Comparison of ENCODE assay signal across 19 cellular contexts in the genomic region with DNA sequence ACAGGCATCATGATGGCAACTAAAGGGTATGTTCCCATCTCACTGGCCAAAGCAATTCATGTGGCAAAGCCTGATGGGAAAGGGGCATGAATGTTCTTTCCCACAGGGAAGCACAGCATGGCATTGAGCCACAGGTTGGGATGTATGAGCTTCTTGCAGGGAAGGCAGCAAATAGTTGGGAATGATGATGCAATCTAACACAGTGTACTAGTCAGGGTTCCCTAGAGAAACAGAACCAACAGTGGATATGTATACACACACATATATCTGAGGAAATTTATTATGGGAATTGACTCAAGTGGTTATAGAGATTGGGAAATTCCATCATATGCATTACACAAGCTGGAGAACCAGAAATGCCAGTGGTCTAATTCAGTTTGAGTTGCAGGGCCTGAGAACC.
"Had no signal": no experiment of that assay in that cellular context is flagged by ENCODE, and none has a peak within 500 bp of the region (broad histone marks: within the 10 kb centered on the region; RNA-seq: fewer than 3 reads in every experiment).

No MANE protein-coding gene starts in this region.

- H3K4me3 Mint-ChIP-seq: activated T-cell treated with anti-CD3 and anti-CD28 coated beads, Interleukin-2, amount 50 U/mL, for 72 hours; effector memory CD8-positive, alpha-beta T cell; immature natural killer cell; naive thymus-derived CD4-positive, alpha-beta T cell; neural progenitor cell; stimulated activated naive B cell treated with anti-CD40 and anti-IgM and Interleukin-4, amounts not matched to agents 10 μg/mL and 1 μg/mL and 100 μg/mL, for 72 hours had no signal

- H2AFZ ChIP-seq: neural progenitor cell had no signal

- DNase-seq: activated CD4-positive, alpha-beta T cell treated with anti-CD3 and anti-CD28 coated beads, Interleukin-2, amount 50 U/mL, for 4 hours; activated effector memory CD4-positive, alpha-beta T cell treated with anti-CD3 and anti-CD28 coated beads, Interleukin-2, amount 50 U/mL, for 16 hours; activated naive CD4-positive, alpha-beta T cell treated with anti-CD3 and anti-CD28 coated beads, Interleukin-2, amount 50 U/mL, for 16 hours; activated T-cell treated with anti-CD3 and anti-CD28 coated beads, Interleukin-2, amount 50 U/mL, for 72 hours; effector memory CD8-positive, alpha-beta T cell; gastrocnemius medialis; heart right ventricle; immature natural killer cell; kidney glomerular epithelial cell; mesendoderm; naive thymus-derived CD4-positive, alpha-beta T cell; stimulated activated naive B cell treated with anti-CD40 and anti-IgM and Interleukin-4, amounts not matched to agents 10 μg/mL and 1 μg/mL and 100 μg/mL, for 72 hours; substantia nigra; T-helper 2 cell; tibial artery had no signal

- H3K4me3 ChIP-seq: cardiac muscle cell, gastrocnemius medialis, heart right ventricle, neural progenitor cell, prostate gland, right atrium auricular region, tibial artery had no signal

- H3K4me2 ChIP-seq: neural progenitor cell had no signal

- H3K36me3 ChIP-seq: cardiac muscle cell, gastrocnemius medialis, heart right ventricle, neural progenitor cell, prostate gland, right atrium auricular region, tibial artery had no signal

- H3K27ac ChIP-seq: cardiac muscle cell, gastrocnemius medialis, heart right ventricle, neural progenitor cell, prostate gland, right atrium auricular region, tibial artery had no signal

- H3K36me3 Mint-ChIP-seq: immature natural killer cell; naive thymus-derived CD4-positive, alpha-beta T cell; neural progenitor cell; stimulated activated naive B cell treated with anti-CD40 and anti-IgM and Interleukin-4, amounts not matched to agents 10 μg/mL and 1 μg/mL and 100 μg/mL, for 72 hours had no signal

- H3K27ac Mint-ChIP-seq: activated T-cell treated with anti-CD3 and anti-CD28 coated beads, Interleukin-2, amount 50 U/mL, for 72 hours; effector memory CD8-positive, alpha-beta T cell; immature natural killer cell; naive thymus-derived CD4-positive, alpha-beta T cell; neural progenitor cell; stimulated activated naive B cell treated with anti-CD40 and anti-IgM and Interleukin-4, amounts not matched to agents 10 μg/mL and 1 μg/mL and 100 μg/mL, for 72 hours had no signal

- H3K9me3 ChIP-seq: gastrocnemius medialis, heart right ventricle, prostate gland, right atrium auricular region, tibial artery had no signal

- H3K4me1 ChIP-seq: gastrocnemius medialis, heart right ventricle, neural progenitor cell, prostate gland, right atrium auricular region, tibial artery had no signal

- H3K4me1 Mint-ChIP-seq: immature natural killer cell; stimulated activated naive B cell treated with anti-CD40 and anti-IgM and Interleukin-4, amounts not matched to agents 10 μg/mL and 1 μg/mL and 100 μg/mL, for 72 hours had no signal

- ATAC-seq: activated T-cell treated with anti-CD3 and anti-CD28 coated beads, Interleukin-2, amount 50 U/mL, for 72 hours; effector memory CD8-positive, alpha-beta T cell; gastrocnemius medialis; heart right ventricle; naive thymus-derived CD4-positive, alpha-beta T cell; stimulated activated naive B cell treated with anti-CD40 and anti-IgM and Interleukin-4, amounts not matched to agents 10 μg/mL and 1 μg/mL and 100 μg/mL, for 72 hours had no signal

- H3K9ac ChIP-seq: neural progenitor cell had no signal

- H3K27me3 ChIP-seq: cardiac muscle cell, gastrocnemius medialis, heart right ventricle, neural progenitor cell, right atrium auricular region, tibial artery had no signal
